ENCODE assay signal across 9 cellular contexts in genomic region chr5:134138416-134139376, GRCh38. TPM values are rescaled to one million over a fixed set of nuclear protein-coding genes. Genes with fewer than 3 reads are reported as not detected.
DNase-seq lines count a peak whose midpoint lies in the region; ATAC-seq and TF ChIP-seq lines count a peak whose summit lies in the region.
"Had no signal": no experiment of that assay in that cellular context is flagged by ENCODE, and none has a peak within 500 bp of the region (broad histone marks: within the 10 kb centered on the region; RNA-seq: fewer than 3 reads in every experiment).

No MANE protein-coding gene starts in this region.

- DNase-seq in NK-92 treated with Interleukin-12 subunit alpha and Interleukin-12 subunit beta, amount 100 ng/mL, for 24 hours (lab: John Stamatoyannopoulos, UW): peak; percentile 27
- no peak for DNase-seq in NK-92 (lab: John Stamatoyannopoulos, UW; ENCODE audit: unreplicated experiment)
- peak; percentile 73 to 82 for DNase-seq in activated CD4-positive, alpha-beta T cell treated with anti-CD3 and anti-CD28 coated beads, Interleukin-2, amount 50 U/mL, for 48 hours
- peak; percentile 59 to 82 for DNase-seq in foreskin keratinocyte
- DNase-seq in NCI-H2196 (lab: John Stamatoyannopoulos, UW; ENCODE audit: unreplicated experiment): no peak
- no peak for DNase-seq in substantia nigra (lab: John Stamatoyannopoulos, UW)

- peaks cover 43% of the 10 kb centered on the region for H3K36me3 Mint-ChIP-seq in stimulated activated naive CD8-positive, alpha-beta T cell treated with anti-CD3 and anti-CD28 coated beads, Interleukin-15, Interleukin-2, amounts not matched to agents 100 ng/mL and 50 ng/mL, for 24 hours (ENCODE audit: low read depth)

- H3K4me3 Mint-ChIP-seq in stimulated activated naive CD8-positive, alpha-beta T cell treated with anti-CD3 and anti-CD28 coated beads, Interleukin-15, Interleukin-2, amounts not matched to agents 100 ng/mL and 50 ng/mL, for 24 hours: peak overlapping the region; percentile 24

- TF ChIP-seq CTCF in foreskin keratinocyte (conservative IDR thresholded peaks at IDR 0.05): peak; percentile 8

- ATAC-seq in HG03097 (IDR thresholded peaks at IDR 0.05; ENCODE audit: low FRiP score, unreplicated experiment) (peak; percentile 58), foreskin keratinocyte (peak; percentile 74)

- no peaks in the 10 kb centered on the region for H3K27me3 ChIP-seq in foreskin keratinocyte

- no peaks in the 10 kb centered on the region for H3K9me3 Mint-ChIP-seq in stimulated activated naive CD8-positive, alpha-beta T cell treated with anti-CD3 and anti-CD28 coated beads, Interleukin-15, Interleukin-2, amounts not matched to agents 100 ng/mL and 50 ng/mL, for 24 hours

- peak overlapping the region; percentile 87 for H3K27ac Mint-ChIP-seq in stimulated activated naive CD8-positive, alpha-beta T cell treated with anti-CD3 and anti-CD28 coated beads, Interleukin-15, Interleukin-2, amounts not matched to agents 100 ng/mL and 50 ng/mL, for 24 hours

- H3K27ac ChIP-seq in foreskin keratinocyte: no peak overlapping the region
- H3K27ac ChIP-seq in substantia nigra (ENCODE audit: low read depth, low read length, poor library complexity, severe bottlenecking): no peak overlapping the region
- H3K27ac ChIP-seq: 22Rv1 had no signal

- H3K27me3 Mint-ChIP-seq in stimulated activated naive CD8-positive, alpha-beta T cell treated with anti-CD3 and anti-CD28 coated beads, Interleukin-15, Interleukin-2, amounts not matched to agents 100 ng/mL and 50 ng/mL, for 24 hours: no peaks in the 10 kb centered on the region

- H3K4me1 Mint-ChIP-seq in stimulated activated naive CD8-positive, alpha-beta T cell treated with anti-CD3 and anti-CD28 coated beads, Interleukin-15, Interleukin-2, amounts not matched to agents 100 ng/mL and 50 ng/mL, for 24 hours (ENCODE audit: low read depth): peaks cover 76% of the 10 kb centered on the region

- peaks cover 8% of the 10 kb centered on the region for H3K4me1 ChIP-seq in foreskin keratinocyte

RNA-seq across cellular contexts. Expression of gene TCF7, which starts 24.2 kb away (rescaled TPM):
- total RNA-seq in foreskin keratinocyte: 0.63 and 0.88 TPM in 2 replicates
- 0.41 and 0.55 TPM in 2 replicates for polyA plus RNA-seq in foreskin keratinocyte

RNA-seq across cellular contexts. Expression of gene SKP1, which starts 38.1 kb away (rescaled TPM):
- total RNA-seq in foreskin keratinocyte: 413 and 426 TPM in 2 replicates
- polyA plus RNA-seq in foreskin keratinocyte: 510 and 553 TPM in 2 replicates

Comparison
In these comparisons a context has a peak if more than half of its experiments do, and no peak if none do; other contexts are left out.
1. DNase-seq: peak in NK-92 treated with Interleukin-12 subunit alpha and Interleukin-12 subunit beta, amount 100 ng/mL, for 24 hours (single experiment), activated CD4-positive, alpha-beta T cell treated with anti-CD3 and anti-CD28 coated beads, Interleukin-2, amount 50 U/mL, for 48 hours (2 of 2) and foreskin keratinocyte (2 of 2); none in NK-92 (single experiment), NCI-H2196 (single experiment) and substantia nigra (0 of 49).